ENCODE assay signal across 8 cellular contexts in genomic region chr20:35954200-35954906, GRCh38. TPM values are rescaled to one million over a fixed set of nuclear protein-coding genes. Genes with fewer than 3 reads are reported as not detected.
DNase-seq lines count a peak whose midpoint lies in the region; ATAC-seq, FAIRE-seq and TF ChIP-seq lines count a peak whose summit lies in the region.

TSS of gene SCAND1 (minus strand) at chr20:35954502. CDS start at chr20:35954284, 218 bp downstream.

- H3K4me1 ChIP-seq in A549, result peaks cover 15% of the 10 kb centered on the region
- peaks cover 29% of the 10 kb centered on the region for H3K4me1 ChIP-seq in body of pancreas
- peaks cover 0 to 31% (median 24%) of the 10 kb centered on the region in 4 donors for H3K4me1 ChIP-seq in sigmoid colon

- H3K27me3 ChIP-seq in body of pancreas (no peaks in the 10 kb centered on the region), sigmoid colon (no peaks in the 10 kb centered on the region)

- intact Hi-C loops in body of pancreas (cut with DNase I), result no loop called here
- intact Hi-C loops in sigmoid colon (cut with DNase I), result loop anchor here (5.0 kb wide), 1 partner anchor 212 kb away; the partner anchor contains the start of gene RBM39

- H3K4me2 ChIP-seq in A549, result peak within 1 kb of the TSS; percentile 86

- peak; percentile 85 for TF ChIP-seq POLR2A in A549 (IDR thresholded peaks at IDR 0.05; ENCODE audit: low read length)
- TF ChIP-seq POLR2A in GM18526 (IDR thresholded peaks at IDR 0.05; ENCODE audit: extremely low read depth, insufficient read length), result peak; percentile 90
- TF ChIP-seq POLR2A in body of pancreas (IDR thresholded peaks at IDR 0.05), result peak; percentile 88 to 98 (median 98)
- peak; percentile 67 to 77 for TF ChIP-seq POLR2A in sigmoid colon (IDR thresholded peaks at IDR 0.05)

- TF ChIP-seq EP300 in A549 (IDR thresholded peaks at IDR 0.05) (no peak), sigmoid colon (IDR thresholded peaks at IDR 0.05) (no peak)

- ATAC-seq in A549 (peak; percentile 94), HG03066 (IDR thresholded peaks at IDR 0.05; ENCODE audit: low read depth, unreplicated experiment) (peak; percentile 87), body of pancreas (peak; percentile 92)

- DNase-seq in A549 (ENCODE audit: low read depth in 1 of 2, low spot score in 1 of 2) (peak; percentile 95 to 99), NCI-H2107 treated with DMSO at 0.1 percent for 48 hours (lab: John Stamatoyannopoulos, UW; ENCODE audit: unreplicated experiment) (peak; percentile 87), body of pancreas (peak; percentile 96 to 98 (median 96)), iPS DF 19.7 (ENCODE audit: low read depth, low spot score) (peak; percentile 90), sigmoid colon (peak; percentile 97)

- POLR2A ChIA-PET in A549 (lab: Yijun Ruan, JAX), result interaction anchor here (0.5 to 2.4 kb wide), 26 partner anchors 10 to 893 kb away, joined by 3 to 32 read pairs (median 5); partner anchors contain the start of genes CEP250, CNBD2, PHF20 and RBM39

- CTCF ChIA-PET in A549 (lab: Yijun Ruan, JAX), result interaction anchor here (0.6 to 5.8 kb wide), 89 partner anchors 9 to 509 kb away, joined by 3 to 82 read pairs (median 4); partner anchors contain the start of genes CNBD2, CPNE1, ERGIC3 and NFS1

- FAIRE-seq in A549 (lab: Jason Lieb, UNC), result no peak
- peak; percentile 17 for FAIRE-seq in TTC549 (lab: Jason Lieb, UNC)

- H3K4me3 ChIP-seq in A549 (peak within 1 kb of the TSS; percentile 95), body of pancreas (peak within 1 kb of the TSS; percentile 87 to 100), sigmoid colon (peak within 1 kb of the TSS; percentile 85 to 96 (median 92))

- 1% methylated on average over 47 of the region's 76 CpGs for WGBS in A549 (ENCODE audit: missing lambda C conversion rate)
- 0% methylated on average over 76 of the region's 76 CpGs; no CpG with 5 or more reads in 1 of the 2 donors for WGBS in body of pancreas, 2 donors
- 0% methylated on average over 76 of the region's 76 CpGs for WGBS in sigmoid colon, 2 donors

- TF ChIP-seq CTCF in A549 (IDR thresholded peaks at IDR 0.05) (peak; percentile 99), body of pancreas (IDR thresholded peaks at IDR 0.05) (peak; percentile 95 to 100 (median 98)), sigmoid colon (IDR thresholded peaks at IDR 0.05) (peak; percentile 66 to 95 (median 88))

- H3K36me3 ChIP-seq in body of pancreas (replicated peaks in 1 of 2; ENCODE audit: insufficient read depth in 1 of 2, low read depth in 2 of 2) (no peaks in the 10 kb centered on the region), sigmoid colon (peaks cover 0 to under 1% (median 0%) of the 10 kb centered on the region in 4 donors)

- no peaks in the 10 kb centered on the region for H3K9me3 ChIP-seq in A549
- no peaks in the 10 kb centered on the region for H3K9me3 ChIP-seq in body of pancreas
- H3K9me3 ChIP-seq in sigmoid colon, result no peaks in the 10 kb centered on the region

- peak within 1 kb of the TSS; percentile 96 to 97 for H3K27ac ChIP-seq in A549
- peak within 1 kb of the TSS; percentile 96 to 99 (median 98) for H3K27ac ChIP-seq in body of pancreas
- peak within 1 kb of the TSS; percentile 97 to 98 (median 98) for H3K27ac ChIP-seq in sigmoid colon

- TF ChIP-seq RAD21 in A549 (conservative IDR thresholded peaks at IDR 0.05 in 1 of 2, IDR thresholded peaks at IDR 0.05 in 1 of 2), result peak; percentile 46 to 69; a peak in 4 of 5 replicates

TF ChIP-seq in A549, 52 proteins besides CTCF, POLR2A, EP300 and RAD21 (continues in another document):
- TF ChIP-seq KDM5A (IDR thresholded peaks at IDR 0.05) (0 out of 2 replicates have a peak, but pooled peaks have one; percentile 63), HES2 (IDR thresholded peaks at IDR 0.05) (no peak), NFE2L2 (conservative IDR thresholded peaks at IDR 0.05; ENCODE audit: low read length) (no peak), PHF8 (IDR thresholded peaks at IDR 0.05; ENCODE audit: borderline replicate concordance, low read depth) (peak; percentile 61), JUN (IDR thresholded peaks at IDR 0.05) (peak; percentile 82 to 96), BCL3 (IDR thresholded peaks at IDR 0.05) (peak; percentile 92; the same call in 2 of the 3 replicates), MAX (IDR thresholded peaks at IDR 0.05) (peak; percentile 99), E2F6 (IDR thresholded peaks at IDR 0.05; ENCODE audit: borderline replicate concordance, low read depth) (peak; percentile 85), SREBF2 (IDR thresholded peaks at IDR 0.05) (no peak), RNF2 (IDR thresholded peaks at IDR 0.05; ENCODE audit: borderline replicate concordance, low read depth) (no peak), PBX3 (IDR thresholded peaks at IDR 0.05) (peak; percentile 27; the same call in 1 of the 2 replicates), USF2 (IDR thresholded peaks at IDR 0.05) (0 out of 2 replicates have a peak, but pooled peaks have one; percentile 13), EHMT2 (IDR thresholded peaks at IDR 0.05; ENCODE audit: low read depth) (no peak), HMGXB4 (CRISPR knock-in tag; IDR thresholded peaks at IDR 0.05; ENCODE audit: borderline replicate concordance) (no peak), MAFK (IDR thresholded peaks at IDR 0.05; ENCODE audit: partially characterized antibody) (no peak), ESRRA (IDR thresholded peaks at IDR 0.05; ENCODE audit: borderline replicate concordance, low read length) (no peak; the same call in 1 of the 2 replicates), CHD2 (IDR thresholded peaks at IDR 0.05; ENCODE audit: low read length, partially characterized antibody) (no peak), NPAS2 (CRISPR knock-in tag; IDR thresholded peaks at IDR 0.05; ENCODE audit: borderline replicate concordance) (no peak)

RNA-seq across cellular contexts. Expression of gene SCAND1, which starts in this region (rescaled TPM):
- polyA plus RNA-seq in A549 (2011; rRNA removed) (9.1 and 10.2 TPM in 2 replicates), A549 (2017; fragmentation: RNase III; extraction: RNeasy Plus Mini Kit Qiagen cat#74134 plus additional on column Dnase treatment) (59.2 to 72.2 TPM (median 68.0 TPM) in 3 replicates), sigmoid colon (100 to 1,000 TPM; 130 to 191 (median 184) TPM)
- polyA plus RNA-seq in A549 (2012; cell fraction: cytosol; rRNA removed), result 74.5 and 112 TPM in 2 replicates
- polyA plus RNA-seq in A549 (2012; cell fraction: nucleus; rRNA removed), result 110 and 179 TPM in 2 replicates
- 4.0 and 4.7 TPM in 2 replicates for polyA minus RNA-seq in A549 (2011; rRNA and poly(A)+ RNA removed)
- total RNA-seq in body of pancreas (100 to 1,000 TPM in 1 of 2 donors, 10 to 100 TPM in 1; 63.0 to 192 TPM), sigmoid colon (10 to 100 TPM; 61.2 to 83.1 (median 70.8) TPM)

Comparison
In these comparisons a context has a peak if more than half of its experiments do, and no peak if none do; other contexts are left out.
1. Peak in every context shown above with its lines: DNase-seq, ATAC-seq, H3K4me3 ChIP-seq and H3K27ac ChIP-seq.